ENCODE assay signal across 8 cellular contexts in the genomic region with DNA sequence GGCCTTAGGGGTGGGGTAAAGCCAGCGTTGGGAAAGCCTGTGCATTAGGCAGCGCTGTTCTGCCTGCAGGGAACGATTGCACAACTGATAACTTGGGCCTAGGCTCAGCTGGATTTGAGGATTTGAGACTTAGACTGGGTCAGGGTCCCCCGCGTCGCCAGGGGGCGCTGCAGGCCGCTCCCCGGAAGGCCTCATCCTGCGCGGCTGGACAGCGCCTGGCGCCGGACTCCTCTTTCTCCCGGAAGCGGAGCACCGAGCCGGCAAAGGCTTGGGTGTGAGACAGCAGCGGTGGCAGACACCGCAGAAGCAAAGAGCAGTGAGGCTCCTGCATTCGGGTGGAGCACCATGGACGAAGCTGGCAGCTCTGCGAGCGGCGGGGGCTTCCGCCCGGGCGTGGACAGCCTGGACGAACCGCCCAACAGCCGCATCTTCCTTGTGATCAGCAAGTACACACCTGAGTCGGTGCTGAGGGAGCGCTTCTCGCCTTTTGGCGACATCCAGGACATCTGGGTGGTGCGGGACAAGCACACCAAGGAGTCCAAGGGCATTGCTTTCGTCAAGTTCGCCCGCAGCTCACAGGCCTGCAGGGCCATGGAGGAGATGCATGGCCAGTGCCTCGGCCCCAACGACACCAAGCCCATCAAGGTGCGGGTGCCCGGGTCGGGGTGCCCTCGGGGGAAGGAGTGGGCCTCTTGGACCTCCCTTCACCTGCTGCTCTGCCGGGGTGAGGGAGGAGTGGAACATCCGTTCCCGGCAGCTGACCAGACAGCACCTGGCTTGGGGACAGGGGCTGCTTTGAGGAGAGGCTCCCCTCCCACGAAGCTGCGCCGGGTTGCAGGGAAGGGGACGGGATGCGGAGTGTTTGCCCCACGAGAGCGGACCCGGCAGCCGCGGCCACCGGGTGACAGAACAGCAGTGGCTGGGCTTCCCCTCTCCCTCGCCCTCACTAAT. TPM values are rescaled to one million over a fixed set of nuclear protein-coding genes. Genes with fewer than 3 reads are reported as not detected.
DNase-seq lines count a peak whose midpoint lies in the region; ATAC-seq and TF ChIP-seq lines count a peak whose summit lies in the region.

RBM45 (plus strand) TSS at position 236 of the 951 bp plus-strand sequence; CDS start at position 346, 110 bp downstream.

- peak within 1 kb of the TSS; percentile 55 for H3K27ac Mint-ChIP-seq in CD4-positive, alpha-beta T cell

- WGBS in lower leg skin, 2 donors: 0 to 2% methylated on average over 39 to 49 of the region's 60 CpGs

- H3K4me3 ChIP-seq in dorsolateral prefrontal cortex (peak within 1 kb of the TSS; percentile 61 to 98 (median 87)), lower leg skin (ENCODE audit: low read depth, poor library complexity, severe bottlenecking) (peak within 1 kb of the TSS; percentile 70)

- ATAC-seq in CD4-positive, alpha-beta T cell (ENCODE audit: poor library complexity): peak; percentile 91
- ATAC-seq in GM19372 (IDR thresholded peaks at IDR 0.05; ENCODE audit: low read depth, unreplicated experiment) (peak; percentile 89), HG03558 (IDR thresholded peaks at IDR 0.05; ENCODE audit: extremely low read depth, unreplicated experiment) (peak; percentile 87)

- CTCF ChIA-PET in CD4-positive, alpha-beta T cell (lab: Charles Lee): interaction anchor here (0.6 to 1.9 kb wide), 11 partner anchors 9 to 415 kb away, joined by 3 to 10 read pairs (median 3); no protein-coding TSS in a partner anchor

- peak within 1 kb of the TSS; percentile 52 for H3K27ac ChIP-seq in CD4-positive, alpha-beta T cell (ENCODE audit: low read depth, low read length)
- peak within 1 kb of the TSS in 55 of 59 donors; percentile 19 to 92 (median 80) for H3K27ac ChIP-seq in dorsolateral prefrontal cortex

- peak; percentile 95 for TF ChIP-seq CTCF in CD4-positive, alpha-beta T cell (IDR thresholded peaks at IDR 0.05)
- peak; percentile 94 to 100 (median 98) for TF ChIP-seq CTCF in dorsolateral prefrontal cortex (IDR thresholded peaks at IDR 0.05 in 54 of 56, conservative IDR thresholded peaks at IDR 0.05 in 2 of 56; ENCODE audit: low read depth in 1 of 56, partially characterized antibody in 56 of 56)
- TF ChIP-seq CTCF in lower leg skin (IDR thresholded peaks at IDR 0.05): peak in 1 of 3 donors; percentile 83

- peak; percentile 69 to 85 (median 80) for DNase-seq in CD4-positive, alpha-beta T cell
- peak; percentile 97 for DNase-seq in NCI-H748 (lab: John Stamatoyannopoulos, UW; ENCODE audit: unreplicated experiment)
- DNase-seq in activated CD4-positive, alpha-beta T cell treated with anti-CD3 and anti-CD28 coated beads, Interleukin-2, amount 50 U/mL, for 4 hours: peak; percentile 74 to 77
- DNase-seq in dorsolateral prefrontal cortex: peak; percentile 76 to 92 (median 86)
- peak; percentile 91 to 98 for DNase-seq in lower leg skin (ENCODE audit: low spot score in 2 of 2)
- DNase-seq in stimulated activated CD4-positive, alpha-beta T cell treated with anti-CD3 and anti-CD28 coated beads, Interleukin-4, amount 100 ng/mL, for 48 hours (ENCODE audit: low read depth in 2 of 2): peak; percentile 83

- H3K27me3 Mint-ChIP-seq in CD4-positive, alpha-beta T cell: no peaks in the 10 kb centered on the region

- POLR2A ChIA-PET in CD4-positive, alpha-beta T cell (lab: Charles Lee): interaction anchor here (0.6 to 1.9 kb wide), 4 partner anchors 16 to 338 kb away, joined by 3 to 6 read pairs (median 4); partner anchors contain the start of genes PJVK and PRKRA

- H3K9me3 Mint-ChIP-seq in CD4-positive, alpha-beta T cell: no peaks in the 10 kb centered on the region

- intact Hi-C loops in CD4-positive, alpha-beta T cell (cut with DNase I, micrococcal nuclease): loop anchor here (2.0 to 5.0 kb wide), 6 partner anchors 165 to 560 kb away; a partner anchor contains a TSS
- intact Hi-C loops in dorsolateral prefrontal cortex (cut with DNase I): loop anchor here (5.0 to 10.0 kb wide), 5 partner anchors 80 to 1892 kb away; partner anchors contain the start of genes OSBPL6 (in 2 of the 2) and CWC22 (in 1 of the 2)
- intact Hi-C loops in lower leg skin (cut with DNase I; ENCODE audit: low total_unique reads): loop anchor here (10.0 kb wide), 1 partner anchor 162 kb away; no protein-coding TSS in a partner anchor

- H3K4me1 Mint-ChIP-seq in CD4-positive, alpha-beta T cell (ENCODE audit: low read depth): peaks cover 47% of the 10 kb centered on the region

- H3K36me3 Mint-ChIP-seq in CD4-positive, alpha-beta T cell (ENCODE audit: low read depth): peaks cover 12% of the 10 kb centered on the region

- no peaks in the 10 kb centered on the region for H3K27me3 ChIP-seq in CD4-positive, alpha-beta T cell (ENCODE audit: control insufficient read depth, insufficient read depth, low read length)
- no peaks in the 10 kb centered on the region for H3K27me3 ChIP-seq in dorsolateral prefrontal cortex

- TF ChIP-seq POLR2A in lower leg skin (IDR thresholded peaks at IDR 0.05): no peak

- no peaks in the 10 kb centered on the region for H3K9me3 ChIP-seq in CD4-positive, alpha-beta T cell (ENCODE audit: control insufficient read depth, low read length)

- peak within 1 kb of the TSS; percentile 87 for H3K4me3 Mint-ChIP-seq in CD4-positive, alpha-beta T cell

RNA-seq across cellular contexts. Expression of gene RBM45, which starts in this region (rescaled TPM):
- total RNA-seq in CD4-positive, alpha-beta T cell: 1 to 10 TPM; 6.9 to 9.5 TPM
- total RNA-seq in dorsolateral prefrontal cortex (10 to 100 TPM in 119 of 120 experiments, 1 to 10 TPM in 1; 9.7 to 27.0 (median 17.0) TPM), lower leg skin (1 to 10 TPM; 4.8 to 9.0 (median 8.4) TPM)

Comparison
In these comparisons a context has a peak if more than half of its experiments do, and no peak if none do; other contexts are left out.
1. Peak in every context shown above with its lines: DNase-seq, ATAC-seq, H3K4me3 ChIP-seq and H3K27ac ChIP-seq.